1 cellular context compared by ENCODE assay signal in the genomic region with DNA sequence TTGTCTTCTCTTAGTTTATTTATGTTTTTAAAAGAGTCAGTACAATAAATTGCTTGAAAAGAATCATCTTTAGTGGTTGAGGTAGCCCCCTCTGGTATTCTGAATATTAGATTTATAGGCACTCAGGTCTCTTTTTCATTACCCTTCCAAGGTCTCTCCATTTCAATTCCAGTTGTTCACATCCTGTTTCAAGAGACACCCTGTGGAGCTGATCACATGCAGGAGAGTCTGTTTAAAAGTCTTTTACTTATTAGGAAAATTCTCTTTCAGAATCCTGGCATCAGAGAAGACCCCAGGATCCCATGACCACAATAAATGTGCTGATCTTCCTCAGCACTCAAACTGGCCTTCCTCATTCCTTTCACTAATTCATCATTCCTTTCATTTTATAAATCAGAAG.
TF ChIP-seq lines count a peak whose summit lies in the region.

No MANE protein-coding gene starts in this region.

TF ChIP-seq in GM23338, 12 proteins besides CTCF, POLR2A, EP300 and RAD21 (continued from another document):
- TF ChIP-seq, protein P1, sequence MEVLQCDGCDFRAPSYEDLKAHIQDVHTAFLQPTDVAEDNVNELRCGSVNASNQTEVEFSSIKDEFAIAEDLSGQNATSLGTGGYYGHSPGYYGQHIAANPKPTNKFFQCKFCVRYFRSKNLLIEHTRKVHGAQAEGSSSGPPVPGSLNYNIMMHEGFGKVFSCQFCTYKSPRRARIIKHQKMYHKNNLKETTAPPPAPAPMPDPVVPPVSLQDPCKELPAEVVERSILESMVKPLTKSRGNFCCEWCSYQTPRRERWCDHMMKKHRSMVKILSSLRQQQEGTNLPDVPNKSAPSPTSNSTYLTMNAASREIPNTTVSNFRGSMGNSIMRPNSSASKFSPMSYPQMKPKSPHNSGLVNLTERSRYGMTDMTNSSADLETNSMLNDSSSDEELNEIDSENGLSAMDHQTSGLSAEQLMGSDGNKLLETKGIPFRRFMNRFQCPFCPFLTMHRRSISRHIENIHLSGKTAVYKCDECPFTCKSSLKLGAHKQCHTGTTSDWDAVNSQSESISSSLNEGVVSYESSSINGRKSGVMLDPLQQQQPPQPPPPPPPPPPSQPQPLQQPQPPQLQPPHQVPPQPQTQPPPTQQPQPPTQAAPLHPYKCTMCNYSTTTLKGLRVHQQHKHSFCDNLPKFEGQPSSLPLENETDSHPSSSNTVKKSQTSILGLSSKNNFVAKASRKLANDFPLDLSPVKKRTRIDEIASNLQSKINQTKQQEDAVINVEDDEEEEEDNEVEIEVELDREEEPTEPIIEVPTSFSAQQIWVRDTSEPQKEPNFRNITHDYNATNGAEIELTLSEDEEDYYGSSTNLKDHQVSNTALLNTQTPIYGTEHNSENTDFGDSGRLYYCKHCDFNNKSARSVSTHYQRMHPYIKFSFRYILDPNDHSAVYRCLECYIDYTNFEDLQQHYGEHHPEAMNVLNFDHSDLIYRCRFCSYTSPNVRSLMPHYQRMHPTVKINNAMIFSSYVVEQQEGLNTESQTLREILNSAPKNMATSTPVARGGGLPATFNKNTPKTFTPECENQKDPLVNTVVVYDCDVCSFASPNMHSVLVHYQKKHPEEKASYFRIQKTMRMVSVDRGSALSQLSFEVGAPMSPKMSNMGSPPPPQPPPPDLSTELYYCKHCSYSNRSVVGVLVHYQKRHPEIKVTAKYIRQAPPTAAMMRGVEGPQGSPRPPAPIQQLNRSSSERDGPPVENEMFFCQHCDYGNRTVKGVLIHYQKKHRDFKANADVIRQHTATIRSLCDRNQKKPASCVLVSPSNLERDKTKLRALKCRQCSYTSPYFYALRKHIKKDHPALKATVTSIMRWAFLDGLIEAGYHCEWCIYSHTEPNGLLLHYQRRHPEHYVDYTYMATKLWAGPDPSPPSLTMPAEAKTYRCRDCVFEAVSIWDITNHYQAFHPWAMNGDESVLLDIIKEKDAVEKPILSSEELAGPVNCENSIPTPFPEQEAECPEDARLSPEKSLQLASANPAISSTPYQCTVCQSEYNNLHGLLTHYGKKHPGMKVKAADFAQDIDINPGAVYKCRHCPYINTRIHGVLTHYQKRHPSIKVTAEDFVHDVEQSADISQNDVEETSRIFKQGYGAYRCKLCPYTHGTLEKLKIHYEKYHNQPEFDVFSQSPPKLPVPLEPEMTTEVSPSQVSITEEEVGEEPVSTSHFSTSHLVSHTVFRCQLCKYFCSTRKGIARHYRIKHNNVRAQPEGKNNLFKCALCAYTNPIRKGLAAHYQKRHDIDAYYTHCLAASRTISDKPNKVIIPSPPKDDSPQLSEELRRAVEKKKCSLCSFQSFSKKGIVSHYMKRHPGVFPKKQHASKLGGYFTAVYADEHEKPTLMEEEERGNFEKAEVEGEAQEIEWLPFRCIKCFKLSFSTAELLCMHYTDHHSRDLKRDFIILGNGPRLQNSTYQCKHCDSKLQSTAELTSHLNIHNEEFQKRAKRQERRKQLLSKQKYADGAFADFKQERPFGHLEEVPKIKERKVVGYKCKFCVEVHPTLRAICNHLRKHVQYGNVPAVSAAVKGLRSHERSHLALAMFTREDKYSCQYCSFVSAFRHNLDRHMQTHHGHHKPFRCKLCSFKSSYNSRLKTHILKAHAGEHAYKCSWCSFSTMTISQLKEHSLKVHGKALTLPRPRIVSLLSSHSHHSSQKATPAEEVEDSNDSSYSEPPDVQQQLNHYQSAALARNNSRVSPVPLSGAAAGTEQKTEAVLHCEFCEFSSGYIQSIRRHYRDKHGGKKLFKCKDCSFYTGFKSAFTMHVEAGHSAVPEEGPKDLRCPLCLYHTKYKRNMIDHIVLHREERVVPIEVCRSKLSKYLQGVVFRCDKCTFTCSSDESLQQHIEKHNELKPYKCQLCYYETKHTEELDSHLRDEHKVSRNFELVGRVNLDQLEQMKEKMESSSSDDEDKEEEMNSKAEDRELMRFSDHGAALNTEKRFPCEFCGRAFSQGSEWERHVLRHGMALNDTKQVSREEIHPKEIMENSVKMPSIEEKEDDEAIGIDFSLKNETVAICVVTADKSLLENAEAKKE (CRISPR knock-in tag; IDR thresholded peaks at IDR 0.05) = no peak
- no peak for TF ChIP-seq ZNF331 (CRISPR knock-in tag; IDR thresholded peaks at IDR 0.05; ENCODE audit: low read depth)
- no peak for TF ChIP-seq EZH2 (IDR thresholded peaks at IDR 0.05; ENCODE audit: low read depth, unreplicated experiment)
- no peak for TF ChIP-seq STAT1 (IDR thresholded peaks at IDR 0.05; ENCODE audit: unreplicated experiment)
- no peak for TF ChIP-seq EZH2phosphoT487 (IDR thresholded peaks at IDR 0.05; ENCODE audit: unreplicated experiment)
- TF ChIP-seq JUNB (IDR thresholded peaks at IDR 0.05; ENCODE audit: unreplicated experiment) = no peak
- no peak for TF ChIP-seq POLR2AphosphoS5 (IDR thresholded peaks at IDR 0.05; ENCODE audit: low read depth)
- TF ChIP-seq CREB1 (CRISPR knock-in tag; IDR thresholded peaks at IDR 0.05; ENCODE audit: low read depth) = no peak
TF ChIP-seq in GM23338: peak in this region for 0.
